In genomic region chr13:97341135-97341534, GRCh38 we compare ENCODE assay signal across 28 cellular contexts.
A peak's percentile ranks its signal among the peaks of the same experiment; 100 is the strongest.
DNase-seq lines count a peak whose midpoint lies in the region; ATAC-seq, FAIRE-seq and TF ChIP-seq lines count a peak whose summit lies in the region.
"Had no signal": no experiment of that assay in that cellular context is flagged by ENCODE, and none has a peak within 500 bp of the region (broad histone marks: within the 10 kb centered on the region; RNA-seq: fewer than 3 reads in every experiment).

No MANE protein-coding gene starts in this region.

- DNase-seq in A549 (ENCODE audit: low read depth in 1 of 2, low spot score in 1 of 2): no peak
- DNase-seq in HFFc6: no peak
- DNase-seq in osteocyte (ENCODE audit: extremely low spot score, unreplicated experiment): no peak
- DNase-seq in UCSD-AML1 (lab: John Stamatoyannopoulos, UW; ENCODE audit: unreplicated experiment): no peak
- DNase-seq in NCI-H1092 treated with DMSO at 0.1 percent for 48 hours (lab: John Stamatoyannopoulos, UW): no peak
- DNase-seq in prostate gland (ENCODE audit: low spot score): no peak
- no peak for DNase-seq in AG08395 (ENCODE audit: low spot score)
- DNase-seq: activated CD4-positive, alpha-beta T cell treated with anti-CD3 and anti-CD28 coated beads, Interleukin-2, amount 10 ng/mL, durations not matched to agents 24 days and 14 days; activated naive CD8-positive, alpha-beta T cell treated with anti-CD3 and anti-CD28 coated beads, Interleukin-2, amount 10 ng/mL, durations not matched to agents 7 days and 5 days; body of pancreas; DMS53; heart left ventricle; left ventricle myocardium superior; mucosa of descending colon; NCI-H1417 treated with DMSO at 0.1 percent for 48 hours; NCI-H526; SHP77 treated with DMSO at 0.1 percent for 48 hours; stimulated activated CD8-positive, alpha-beta memory T cell treated with anti-CD3 and anti-CD28 coated beads, Interleukin-4, amount 100 ng/mL, for 48 hours; substantia nigra had no signal

- peaks cover 45% of the 10 kb centered on the region for H3K4me1 Mint-ChIP-seq in HFFc6 (ENCODE audit: low read depth)
- H3K4me1 Mint-ChIP-seq in activated T-helper 17 cell treated with anti-CD3 and anti-CD28 coated beads, Interleukin-2, amount 50 U/mL, for 72 hours: peaks cover 5% of the 10 kb centered on the region
- peaks cover 36% of the 10 kb centered on the region for H3K4me1 Mint-ChIP-seq in osteocyte (ENCODE audit: unreplicated experiment)
- H3K4me1 Mint-ChIP-seq: activated CD4-positive, alpha-beta T cell treated with anti-CD3 and anti-CD28 coated beads, Interleukin-2, amount 10 ng/mL, durations not matched to agents 24 days and 14 days; activated naive CD8-positive, alpha-beta T cell treated with anti-CD3 and anti-CD28 coated beads, Interleukin-2, amount 10 ng/mL, durations not matched to agents 7 days and 5 days had no signal

- peaks cover 20% of the 10 kb centered on the region for H3K36me3 Mint-ChIP-seq in HFFc6 (ENCODE audit: low read depth)
- peaks cover 30% of the 10 kb centered on the region for H3K36me3 Mint-ChIP-seq in activated T-helper 17 cell treated with anti-CD3 and anti-CD28 coated beads, Interleukin-2, amount 50 U/mL, for 72 hours (ENCODE audit: low read depth)
- H3K36me3 Mint-ChIP-seq in osteocyte (ENCODE audit: unreplicated experiment): peaks cover 18% of the 10 kb centered on the region
- H3K36me3 Mint-ChIP-seq: activated naive CD8-positive, alpha-beta T cell treated with anti-CD3 and anti-CD28 coated beads, Interleukin-2, amount 10 ng/mL, durations not matched to agents 7 days and 5 days had no signal

- no peak for TF ChIP-seq EP300 in A549 (IDR thresholded peaks at IDR 0.05)

- no peaks in the 10 kb centered on the region for H3K36me3 ChIP-seq in prostate gland
- H3K36me3 ChIP-seq: neutrophil had no signal

- POLR2A ChIA-PET in A549 (lab: Yijun Ruan, JAX): interaction anchor here (0.6 kb wide), 1 partner anchor 83 kb away, joined by 3 read pairs; no protein-coding TSS in a partner anchor

- CTCF ChIA-PET in A549 (lab: Yijun Ruan, JAX): interaction anchor here (1.0 kb wide), 1 partner anchor 231 kb away, joined by 3 read pairs; no protein-coding TSS in a partner anchor

- peak overlapping the region; percentile 49 for H3K4me2 ChIP-seq in A549

- H3K27me3 ChIP-seq in prostate gland (replicated peaks; ENCODE audit: insufficient read depth): no peaks in the 10 kb centered on the region
- H3K27me3 ChIP-seq: body of pancreas, heart left ventricle, neutrophil had no signal

- H3K27me3 Mint-ChIP-seq in HFFc6 (ENCODE audit: insufficient read depth) (no peaks in the 10 kb centered on the region; the same call in none of the 2 replicates), osteocyte (ENCODE audit: unreplicated experiment) (no peaks in the 10 kb centered on the region)
- H3K27me3 Mint-ChIP-seq in activated T-helper 17 cell treated with anti-CD3 and anti-CD28 coated beads, Interleukin-2, amount 50 U/mL, for 72 hours: no peaks in the 10 kb centered on the region
- H3K27me3 Mint-ChIP-seq: activated CD4-positive, alpha-beta T cell treated with anti-CD3 and anti-CD28 coated beads, Interleukin-2, amount 10 ng/mL, durations not matched to agents 24 days and 14 days; activated naive CD8-positive, alpha-beta T cell treated with anti-CD3 and anti-CD28 coated beads, Interleukin-2, amount 10 ng/mL, durations not matched to agents 7 days and 5 days had no signal

- 9% methylated on average over 1 of the region's 1 CpG for WGBS in A549 (ENCODE audit: missing lambda C conversion rate)
- 87% methylated on average over 1 of the region's 1 CpG for WGBS in prostate gland

- TF ChIP-seq POLR2A in A549 (IDR thresholded peaks at IDR 0.05; ENCODE audit: low read length) (no peak), prostate gland (IDR thresholded peaks at IDR 0.05) (no peak)

- TF ChIP-seq CTCF in A549 (IDR thresholded peaks at IDR 0.05) (no peak), HFFc6 (IDR thresholded peaks at IDR 0.05) (no peak), osteocyte (IDR thresholded peaks at IDR 0.05) (no peak), prostate gland (IDR thresholded peaks at IDR 0.05) (no peak)

- ATAC-seq in A549: peak in 1 of 2 experiments; percentile 39; a peak in 3 of 6 replicates
- ATAC-seq in activated T-helper 17 cell treated with anti-CD3 and anti-CD28 coated beads, Interleukin-2, amount 50 U/mL, for 72 hours (replicated peaks): no peak
- ATAC-seq: heart left ventricle, left ventricle myocardium superior had no signal

- H3K9me3 Mint-ChIP-seq in HFFc6: no peaks in the 10 kb centered on the region
- H3K9me3 Mint-ChIP-seq in activated T-helper 17 cell treated with anti-CD3 and anti-CD28 coated beads, Interleukin-2, amount 50 U/mL, for 72 hours: no peaks in the 10 kb centered on the region
- no peaks in the 10 kb centered on the region for H3K9me3 Mint-ChIP-seq in osteocyte (ENCODE audit: unreplicated experiment)
- H3K9me3 Mint-ChIP-seq: activated CD4-positive, alpha-beta T cell treated with anti-CD3 and anti-CD28 coated beads, Interleukin-2, amount 10 ng/mL, durations not matched to agents 24 days and 14 days; activated naive CD8-positive, alpha-beta T cell treated with anti-CD3 and anti-CD28 coated beads, Interleukin-2, amount 10 ng/mL, durations not matched to agents 7 days and 5 days; activated T-helper 2 cell treated with anti-CD3 and anti-CD28 coated beads, Interferon-gamma antibody, Interleukin-2, Interleukin-4, amounts not matched to agents 10 μg/mL and 5 μg/mL and 100 μg/mL, durations not matched to agents 14 hours and 24 hours and 36 hours; CD14-positive monocyte; T-helper 1 cell treated with Interleukin-12 subunit alpha and Interleukin-12 subunit beta and Interleukin-4 antibody, amounts not matched to agents 30 μg/mL and 1 μg/mL, for 36 hours had no signal

- H3K9me3 ChIP-seq in A549: no peaks in the 10 kb centered on the region
- H3K9me3 ChIP-seq in prostate gland: no peaks in the 10 kb centered on the region
- H3K9me3 ChIP-seq: body of pancreas, heart left ventricle, mucosa of descending colon, neutrophil had no signal

- intact Hi-C loops in prostate gland (cut with DNase I): loop anchor here (5.0 kb wide), 2 partner anchors 119 to 229 kb away; partner anchors contain the start of gene MBNL2

- H3K4me3 Mint-ChIP-seq in HFFc6 (peak overlapping the region; percentile 4; the same call in 1 of the 2 replicates), osteocyte (ENCODE audit: unreplicated experiment) (no peak overlapping the region)
- no peak overlapping the region for H3K4me3 Mint-ChIP-seq in activated T-helper 17 cell treated with anti-CD3 and anti-CD28 coated beads, Interleukin-2, amount 50 U/mL, for 72 hours
- H3K4me3 Mint-ChIP-seq: activated CD4-positive, alpha-beta T cell treated with anti-CD3 and anti-CD28 coated beads, Interleukin-2, amount 10 ng/mL, durations not matched to agents 24 days and 14 days; activated naive CD8-positive, alpha-beta T cell treated with anti-CD3 and anti-CD28 coated beads, Interleukin-2, amount 10 ng/mL, durations not matched to agents 7 days and 5 days; CD14-positive monocyte; T-helper 1 cell treated with Interleukin-12 subunit alpha and Interleukin-12 subunit beta and Interleukin-4 antibody, amounts not matched to agents 30 μg/mL and 1 μg/mL, for 36 hours had no signal

- TF ChIP-seq RAD21 in A549 (conservative IDR thresholded peaks at IDR 0.05 in 1 of 2, IDR thresholded peaks at IDR 0.05 in 1 of 2): no peak

- H3K27ac Mint-ChIP-seq in HFFc6 (peak overlapping the region; percentile 66), osteocyte (ENCODE audit: unreplicated experiment) (peak overlapping the region; percentile 74)
- H3K27ac Mint-ChIP-seq in activated T-helper 17 cell treated with anti-CD3 and anti-CD28 coated beads, Interleukin-2, amount 50 U/mL, for 72 hours: peak overlapping the region; percentile 21
- H3K27ac Mint-ChIP-seq: activated CD4-positive, alpha-beta T cell treated with anti-CD3 and anti-CD28 coated beads, Interleukin-2, amount 10 ng/mL, durations not matched to agents 24 days and 14 days; activated naive CD8-positive, alpha-beta T cell treated with anti-CD3 and anti-CD28 coated beads, Interleukin-2, amount 10 ng/mL, durations not matched to agents 7 days and 5 days; activated T-helper 2 cell treated with anti-CD3 and anti-CD28 coated beads, Interferon-gamma antibody, Interleukin-2, Interleukin-4, amounts not matched to agents 10 μg/mL and 5 μg/mL and 100 μg/mL, durations not matched to agents 14 hours and 24 hours and 36 hours; CD14-positive monocyte; T-helper 1 cell treated with Interleukin-12 subunit alpha and Interleukin-12 subunit beta and Interleukin-4 antibody, amounts not matched to agents 30 μg/mL and 1 μg/mL, for 36 hours had no signal

- H3K27ac ChIP-seq in A549 (peak overlapping the region; percentile 59 to 84), prostate gland (no peak overlapping the region)
- H3K27ac ChIP-seq: neutrophil had no signal

- FAIRE-seq in A549 (lab: Jason Lieb, UNC): no peak
- FAIRE-seq: GM12892, GM19239, H1 had no signal

- H3K4me3 ChIP-seq in A549: no peak overlapping the region
- no peak overlapping the region for H3K4me3 ChIP-seq in prostate gland
- H3K4me3 ChIP-seq: body of pancreas, coronary artery, heart left ventricle, mucosa of descending colon had no signal

- H3K4me1 ChIP-seq in A549: peaks cover 42% of the 10 kb centered on the region
- no peaks in the 10 kb centered on the region for H3K4me1 ChIP-seq in prostate gland (replicated peaks)

TF ChIP-seq in A549, 52 proteins besides CTCF, POLR2A, EP300 and RAD21:
- TF ChIP-seq CEBPB (IDR thresholded peaks at IDR 0.05) (no peak), FOSL2 (IDR thresholded peaks at IDR 0.05) (no peak), FOSL2 (CRISPR knock-in tag; IDR thresholded peaks at IDR 0.05) (peak; percentile 26; the same call in 1 of the 2 replicates), HOXB5 (CRISPR knock-in tag; IDR thresholded peaks at IDR 0.05) (0 out of 2 replicates have a peak, but pooled peaks have one; percentile 21), EHF (CRISPR knock-in tag; IDR thresholded peaks at IDR 0.05) (no peak)
TF ChIP-seq in A549: peak in this region for 2.

Comparison
In these comparisons a context has a peak if more than half of its experiments do, and no peak if none do; other contexts are left out.
1. H3K27ac ChIP-seq: peak in A549 (2 of 2); none in prostate gland (0 of 2).
2. H3K27ac Mint-ChIP-seq: peak in every context shown above with its lines; median percentile 74 in osteocyte; 66 in HFFc6; 21 in activated T-helper 17 cell treated with anti-CD3 and anti-CD28 coated beads, Interleukin-2, amount 50 U/mL, for 72 hours.